In the genomic region with DNA sequence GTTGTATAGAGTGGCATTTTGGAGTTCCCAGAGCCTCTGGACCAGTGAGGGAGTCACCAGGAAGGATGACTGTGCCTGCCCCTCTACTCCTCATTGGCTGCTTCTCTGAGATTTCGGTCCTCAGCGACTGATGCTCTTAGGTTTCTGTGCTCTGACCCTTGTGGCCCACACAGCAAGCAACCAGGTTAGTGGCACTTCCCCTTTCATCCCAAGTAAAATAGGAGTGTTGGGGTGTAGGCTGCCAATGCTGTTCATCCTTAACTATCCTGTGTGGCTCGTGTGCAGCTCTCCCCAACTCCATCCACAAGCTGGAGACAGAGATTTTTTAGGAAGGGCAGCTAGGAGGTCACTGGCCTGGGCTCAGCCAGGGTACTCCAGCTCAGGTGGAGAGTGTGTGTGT, we compare ENCODE assay signal across 2 cellular contexts.
TF ChIP-seq lines count a peak whose summit lies in the region.

No MANE protein-coding gene starts in this region.

TF ChIP-seq in GM23338, 12 proteins besides CTCF, POLR2A, EP300 and RAD21:
- no peak for TF ChIP-seq ZNF331 (CRISPR knock-in tag; IDR thresholded peaks at IDR 0.05; ENCODE audit: low read depth)
- TF ChIP-seq STAT1 (IDR thresholded peaks at IDR 0.05; ENCODE audit: unreplicated experiment): no peak

TF ChIP-seq in K562, 482 proteins besides CTCF, POLR2A, EP300 and RAD21:
- TF ChIP-seq ZNF695 (CRISPR knock-in tag; IDR thresholded peaks at IDR 0.05) (no peak), RHOXF2B (CRISPR knock-in tag; conservative IDR thresholded peaks at IDR 0.05) (no peak), ZSCAN29 (IDR thresholded peaks at IDR 0.05) (no peak), SPI1 (IDR thresholded peaks at IDR 0.05; ENCODE audit: borderline replicate concordance, low read depth, low read length) (peak; percentile 81), CBX1 (IDR thresholded peaks at IDR 0.05; ENCODE audit: low read depth) (no peak), PHF20 (IDR thresholded peaks at IDR 0.05; ENCODE audit: partially characterized antibody) (no peak), ZNF830 (CRISPR knock-in tag; IDR thresholded peaks at IDR 0.05) (no peak), CBFB (CRISPR knock-in tag; IDR thresholded peaks at IDR 0.05) (no peak)
